ENCODE assay signal across 24 cellular contexts in genomic region chr1:82018319-82018718, GRCh38.
"Had no signal": no experiment of that assay in that cellular context is flagged by ENCODE, and none has a peak within 500 bp of the region (broad histone marks: within the 10 kb centered on the region; RNA-seq: fewer than 3 reads in every experiment).

No MANE protein-coding gene starts in this region.

- H3K4me1 ChIP-seq: pancreas, prostate gland, right lobe of liver, tibial nerve, uterus had no signal

- ATAC-seq: left colon; naive thymus-derived CD4-positive, alpha-beta T cell; natural killer cell treated with Interleukin-12 subunit alpha and Interleukin-12 subunit beta and Interleukin-15 and Interleukin-18, amount 100 ng/mL, for 72 hours; pancreas; right lobe of liver; stimulated activated memory B cell treated with anti-CD40 and anti-IgM and Interleukin-4, amounts not matched to agents 10 μg/mL and 1 μg/mL and 100 μg/mL, for 72 hours; stimulated activated naive CD8-positive, alpha-beta T cell treated with anti-CD3 and anti-CD28 coated beads, Interleukin-15, amount 100 ng/mL, for 72 hours had no signal

- H3K27ac ChIP-seq: heart right ventricle, pancreas, prostate gland, right lobe of liver, tibial nerve, uterus had no signal

- H3K9me3 ChIP-seq: heart right ventricle, pancreas, prostate gland, right lobe of liver, uterus had no signal

- H3K4me3 ChIP-seq: heart right ventricle, lung, pancreas, prostate gland, right lobe of liver, smooth muscle cell, tibial nerve, uterus had no signal

- DNase-seq: heart right ventricle; hippocampal formation; kidney glomerular epithelial cell; left colon; mesendoderm; naive thymus-derived CD4-positive, alpha-beta T cell; nucleus accumbens; pancreas; posterior cingulate gyrus; right lobe of liver; stimulated activated CD4-positive, alpha-beta T cell treated with anti-CD3 and anti-CD28 coated beads, Interleukin-1b, Interleukin-23, amount 100 ng/mL, for 48 hours; stimulated activated CD4-positive, alpha-beta T cell treated with anti-CD3 and anti-CD28 coated beads, Interleukin-2, amount 100 ng/mL, for 48 hours; stimulated activated CD4-positive, alpha-beta T cell treated with anti-CD3 and anti-CD28 coated beads, Interleukin-4, amount 100 ng/mL, for 4 hours; stimulated activated CD8-positive, alpha-beta memory T cell treated with anti-CD3 and anti-CD28 coated beads, Interleukin-4, amount 100 ng/mL, for 48 hours; stimulated activated naive CD4-positive, alpha-beta T cell treated with Interleukin-2 at 50 U/mL for 16 hours; stimulated activated naive CD8-positive, alpha-beta T cell treated with anti-CD3 and anti-CD28 coated beads, Interleukin-15, amount 100 ng/mL, for 72 hours; substantia nigra; uterus had no signal

- H3K27me3 ChIP-seq: heart right ventricle, pancreas, right lobe of liver, tibial nerve, uterus had no signal

- H3K36me3 ChIP-seq: heart right ventricle, pancreas, prostate gland, right lobe of liver, tibial nerve, uterus had no signal
